Comparison of ENCODE assay signal across 24 cellular contexts in the genomic region with DNA sequence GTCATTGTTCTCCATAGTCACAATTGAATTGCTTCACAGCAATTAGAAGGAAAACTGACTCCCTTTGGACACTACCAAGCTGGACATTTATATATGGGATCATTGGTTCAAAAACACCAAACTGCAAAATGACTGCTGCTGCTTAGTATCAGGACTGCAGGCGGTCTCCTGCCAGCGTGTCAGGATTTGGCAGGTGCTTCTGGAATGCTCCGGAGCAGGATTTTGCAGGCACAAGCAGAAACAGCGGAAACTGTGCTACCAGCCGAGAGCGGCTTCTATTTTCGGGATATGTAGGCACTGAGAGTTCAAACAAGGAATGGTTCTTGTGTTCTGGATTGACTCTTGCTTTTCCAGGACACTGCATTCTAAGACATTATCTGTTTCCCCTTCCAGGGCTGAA.
DNase-seq lines count a peak whose midpoint lies in the region; ATAC-seq, FAIRE-seq and TF ChIP-seq lines count a peak whose summit lies in the region.
"Had no signal": no experiment of that assay in that cellular context is flagged by ENCODE, and none has a peak within 500 bp of the region (broad histone marks: within the 10 kb centered on the region; RNA-seq: fewer than 3 reads in every experiment).

No MANE protein-coding gene starts in this region.

- H3K27ac ChIP-seq in K562 (ENCODE audit: extremely low read depth, low read depth, low read length), result no peak overlapping the region; the same call in 2 of the 3 replicates
- peak overlapping the region; percentile 17 to 62 (median 48) for H3K27ac ChIP-seq in esophagus muscularis mucosa (replicated peaks in 1 of 4)
- H3K27ac ChIP-seq in rectal smooth muscle tissue (ENCODE audit: low read depth, low read length), result peak overlapping the region; percentile 53
- H3K27ac ChIP-seq: BLaER1, KMS-11, thyroid gland had no signal

- TF ChIP-seq CTCF in K562 (IDR thresholded peaks at IDR 0.05 in 2 of 3, conservative IDR thresholded peaks at IDR 0.05 in 1 of 3; ENCODE audit: insufficient read depth in 2 of 3, low read depth in 1 of 3, low read length in 3 of 3) (no peak), esophagus muscularis mucosa (IDR thresholded peaks at IDR 0.05) (no peak), mesothelial cell of epicardium (IDR thresholded peaks at IDR 0.05; ENCODE audit: unreplicated experiment) (no peak)

- H3K4me1 Mint-ChIP-seq in mesothelial cell of epicardium, result peaks cover 85% of the 10 kb centered on the region
- H3K4me1 Mint-ChIP-seq: T-helper 17 cell had no signal

- no peak for TF ChIP-seq EP300 in K562 (IDR thresholded peaks at IDR 0.05; ENCODE audit: low read length)
- no peak for TF ChIP-seq EP300 in esophagus muscularis mucosa (IDR thresholded peaks at IDR 0.05)

- H3K9me3 Mint-ChIP-seq in mesothelial cell of epicardium, result no peaks in the 10 kb centered on the region
- H3K9me3 Mint-ChIP-seq: activated naive CD4-positive, alpha-beta T cell treated with anti-CD3 and anti-CD28 coated beads for 36 hours; activated T-cell treated with anti-CD3 and anti-CD28 coated beads, Interleukin-2, amount 50 U/mL, for 24 hours; nephron progenitor cell; stimulated activated naive B cell treated with anti-CD40 and anti-IgM and Interleukin-4, amounts not matched to agents 10 μg/mL and 1 μg/mL and 100 μg/mL, for 72 hours had no signal

- no peaks in the 10 kb centered on the region for H3K27me3 Mint-ChIP-seq in mesothelial cell of epicardium (ENCODE audit: low read depth)

- H3K27me3 ChIP-seq in K562 (ENCODE audit: control insufficient read depth in 2 of 2, insufficient read depth in 2 of 2, low read length in 2 of 2), result no peaks in the 10 kb centered on the region
- no peaks in the 10 kb centered on the region for H3K27me3 ChIP-seq in esophagus muscularis mucosa
- H3K27me3 ChIP-seq in rectal smooth muscle tissue (ENCODE audit: control insufficient read depth, insufficient read depth, low read length), result no peaks in the 10 kb centered on the region
- H3K27me3 ChIP-seq: BLaER1, thyroid gland had no signal

- no peaks in the 10 kb centered on the region for H3K9me1 ChIP-seq in K562 (ENCODE audit: control insufficient read depth, insufficient read depth, low read length)

- H3K4me2 ChIP-seq in K562 (ENCODE audit: insufficient read depth, low read length), result no peak overlapping the region; the same call in 1 of the 2 replicates
- H3K4me2 ChIP-seq: BLaER1, KMS-11 had no signal

- BruUV-seq in K562 (replicated peaks; lab: Mats Ljungman, UMichigan), result no TSS peak

- no peaks in the 10 kb centered on the region for H3K79me2 ChIP-seq in K562 (ENCODE audit: control insufficient read depth, insufficient read depth, low read length)

- CTCF ChIA-PET in K562 (lab: Yijun Ruan, JAX; ENCODE audit: low intra/inter-chr PET ratio), result no interaction called here

- FAIRE-seq in K562 (lab: Jason Lieb, UNC), result no peak
- FAIRE-seq: H1, RCC 7860 had no signal

- H3K4me3 ChIP-seq in K562 (no peak overlapping the region), esophagus muscularis mucosa (no peak overlapping the region), rectal smooth muscle tissue (ENCODE audit: low read length) (no peak overlapping the region)
- H3K4me3 ChIP-seq: BLaER1, thyroid gland had no signal

- no peaks in the 10 kb centered on the region for H4K20me1 ChIP-seq in K562 (replicated peaks; ENCODE audit: control insufficient read depth, insufficient read depth, low read length)
- H4K20me1 ChIP-seq: BLaER1 had no signal

- H3K36me3 ChIP-seq in K562 (ENCODE audit: control insufficient read depth, insufficient read depth, low read length) (no peaks in the 10 kb centered on the region), esophagus muscularis mucosa (no peaks in the 10 kb centered on the region), rectal smooth muscle tissue (ENCODE audit: control insufficient read depth, insufficient read depth, low read length) (no peaks in the 10 kb centered on the region)
- H3K36me3 ChIP-seq: BLaER1, thyroid gland had no signal

- H3K4me1 ChIP-seq in K562 (replicated peaks in 1 of 2; ENCODE audit: control insufficient read depth in 2 of 2, insufficient read depth in 2 of 2, low read length in 2 of 2), result peaks cover 9 to 67% of the 10 kb centered on the region in 2 experiments; a peak in 4 of 5 replicates
- peaks cover 11 to 38% (median 35%) of the 10 kb centered on the region in 4 donors for H3K4me1 ChIP-seq in esophagus muscularis mucosa
- H3K4me1 ChIP-seq in rectal smooth muscle tissue (ENCODE audit: control insufficient read depth, insufficient read depth, low read length), result peaks cover 19% of the 10 kb centered on the region
- H3K4me1 ChIP-seq: BLaER1 had no signal

- TF ChIP-seq POLR2A in K562 (conservative IDR thresholded peaks at IDR 0.05), result no peak
- TF ChIP-seq POLR2A in esophagus muscularis mucosa (IDR thresholded peaks at IDR 0.05; ENCODE audit: low read depth), result no peak

- POLR2A ChIA-PET in K562 (lab: Yijun Ruan, JAX), result interaction anchor here (0.7 to 1.9 kb wide), 7 partner anchors 9 to 95 kb away, joined by 3 to 10 read pairs (median 3); a partner anchor contains a TSS

- DNase-seq in K562 (ENCODE audit: extremely low read depth in 1 of 4, low spot score in 3 of 4), result no peak
- DNase-seq in esophagus muscularis mucosa (ENCODE audit: extremely low spot score), result no peak
- no peak for DNase-seq in mesothelial cell of epicardium (ENCODE audit: low spot score in 2 of 2, unreplicated experiment in 2 of 2)
- DNase-seq in NCI-H748 treated with DMSO at 0.1 percent for 48 hours (lab: John Stamatoyannopoulos, UW), result no peak
- no peak for DNase-seq in GF-D8 (lab: John Stamatoyannopoulos, UW)
- DNase-seq: ACHN; activated naive CD4-positive, alpha-beta T cell treated with anti-CD3 and anti-CD28 coated beads for 36 hours; activated T-cell treated with anti-CD3 and anti-CD28 coated beads, Interleukin-2, amount 50 U/mL, for 24 hours; central memory CD4-positive, alpha-beta T cell; COR-L47; DMS79 treated with DMSO at 0.1 percent for 48 hours; NCI-H510A treated with DMSO at 0.1 percent for 48 hours; nephron progenitor cell; stimulated activated CD4-positive, alpha-beta T cell treated with anti-CD3 and anti-CD28 coated beads, Interleukin-4, amount 100 ng/mL, for 24 hours; stimulated activated naive B cell treated with anti-CD40 and anti-IgM and Interleukin-4, amounts not matched to agents 10 μg/mL and 1 μg/mL and 100 μg/mL, for 72 hours; T-helper 17 cell; thyroid gland had no signal

- no peaks in the 10 kb centered on the region for H3K9me3 ChIP-seq in K562 (replicated peaks; ENCODE audit: control insufficient read depth, insufficient read depth, low read depth, low read length)
- H3K9me3 ChIP-seq in esophagus muscularis mucosa, result no peaks in the 10 kb centered on the region
- H3K9me3 ChIP-seq: BLaER1, thyroid gland had no signal

- in situ Hi-C loops in K562 (cut with MboI), result no loop called here

- TF ChIP-seq RAD21 in K562 (CRISPR knock-in tag; conservative IDR thresholded peaks at IDR 0.05 in 1 of 2, IDR thresholded peaks at IDR 0.05 in 1 of 2), result no peak

- intact Hi-C loops in K562 (cut with micrococcal nuclease), result no loop called here
- intact Hi-C loops in esophagus muscularis mucosa (cut with DNase I), result no loop called here

- peak overlapping the region; percentile 29; the same call in 1 of the 2 replicates for H2AFZ ChIP-seq in K562 (ENCODE audit: low read depth, low read length)

- no peaks in the 10 kb centered on the region for H3K36me3 Mint-ChIP-seq in mesothelial cell of epicardium
- H3K36me3 Mint-ChIP-seq: stimulated activated naive B cell treated with anti-CD40 and anti-IgM and Interleukin-4, amounts not matched to agents 10 μg/mL and 1 μg/mL and 100 μg/mL, for 72 hours had no signal

- H3K9ac ChIP-seq in K562 (ENCODE audit: insufficient read depth in 1 of 2, low read depth in 2 of 2, low read length in 2 of 2) (no peak overlapping the region), rectal smooth muscle tissue (ENCODE audit: low read length) (no peak overlapping the region)
- H3K9ac ChIP-seq: BLaER1, KMS-11 had no signal

- whole genome bisulfite sequencing in K562 (ENCODE audit: insufficient coverage, low coverage, missing lambda C conversion rate), result 34% methylated on average over 7 of the region's 7 CpGs
- WGBS in esophagus muscularis mucosa, result 55% methylated on average over 7 of the region's 7 CpGs

- H3K4me3 Mint-ChIP-seq in mesothelial cell of epicardium, result no peak overlapping the region
- H3K4me3 Mint-ChIP-seq: activated naive CD4-positive, alpha-beta T cell treated with anti-CD3 and anti-CD28 coated beads for 36 hours; activated T-cell treated with anti-CD3 and anti-CD28 coated beads, Interleukin-2, amount 50 U/mL, for 24 hours; nephron progenitor cell; stimulated activated naive B cell treated with anti-CD40 and anti-IgM and Interleukin-4, amounts not matched to agents 10 μg/mL and 1 μg/mL and 100 μg/mL, for 72 hours; T-helper 17 cell had no signal

- no peak for ATAC-seq in K562
- ATAC-seq in HG02970 (IDR thresholded peaks at IDR 0.05; ENCODE audit: low FRiP score, unreplicated experiment), result no peak
- no peak for ATAC-seq in HG02763 (IDR thresholded peaks at IDR 0.05; ENCODE audit: unreplicated experiment)
- ATAC-seq: stimulated activated naive B cell treated with anti-CD40 and anti-IgM and Interleukin-4, amounts not matched to agents 10 μg/mL and 1 μg/mL and 100 μg/mL, for 72 hours; T-helper 17 cell had no signal

- H3K27ac Mint-ChIP-seq in mesothelial cell of epicardium, result peak overlapping the region; percentile 68
- H3K27ac Mint-ChIP-seq: activated naive CD4-positive, alpha-beta T cell treated with anti-CD3 and anti-CD28 coated beads for 36 hours; activated T-cell treated with anti-CD3 and anti-CD28 coated beads, Interleukin-2, amount 50 U/mL, for 24 hours; nephron progenitor cell; stimulated activated naive B cell treated with anti-CD40 and anti-IgM and Interleukin-4, amounts not matched to agents 10 μg/mL and 1 μg/mL and 100 μg/mL, for 72 hours; T-helper 17 cell had no signal

TF ChIP-seq in K562, 482 proteins besides CTCF, POLR2A, EP300 and RAD21 (continues in another document):
- TF ChIP-seq, protein P1, sequence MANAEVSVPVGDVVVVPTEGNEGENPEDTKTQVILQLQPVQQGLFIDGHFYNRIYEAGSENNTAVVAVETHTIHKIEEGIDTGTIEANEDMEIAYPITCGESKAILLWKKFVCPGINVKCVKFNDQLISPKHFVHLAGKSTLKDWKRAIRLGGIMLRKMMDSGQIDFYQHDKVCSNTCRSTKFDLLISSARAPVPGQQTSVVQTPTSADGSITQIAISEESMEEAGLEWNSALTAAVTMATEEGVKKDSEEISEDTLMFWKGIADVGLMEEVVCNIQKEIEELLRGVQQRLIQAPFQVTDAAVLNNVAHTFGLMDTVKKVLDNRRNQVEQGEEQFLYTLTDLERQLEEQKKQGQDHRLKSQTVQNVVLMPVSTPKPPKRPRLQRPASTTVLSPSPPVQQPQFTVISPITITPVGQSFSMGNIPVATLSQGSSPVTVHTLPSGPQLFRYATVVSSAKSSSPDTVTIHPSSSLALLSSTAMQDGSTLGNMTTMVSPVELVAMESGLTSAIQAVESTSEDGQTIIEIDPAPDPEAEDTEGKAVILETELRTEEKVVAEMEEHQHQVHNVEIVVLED (CRISPR knock-in tag; IDR thresholded peaks at IDR 0.05), result no peak
- no peak for TF ChIP-seq JUN (IDR thresholded peaks at IDR 0.05; ENCODE audit: borderline replicate concordance, low read depth, low read length)
- TF ChIP-seq JUN (CRISPR knock-in tag; IDR thresholded peaks at IDR 0.05; ENCODE audit: borderline replicate concordance), result no peak
